10 cellular contexts compared by ENCODE assay signal in genomic region chr17:7263801-7264078, GRCh38. TPM values are rescaled to one million over a fixed set of nuclear protein-coding genes. Genes with fewer than 3 reads are reported as not detected.
DNase-seq lines count a peak whose midpoint lies in the region; ATAC-seq and TF ChIP-seq lines count a peak whose summit lies in the region.
"Had no signal": no experiment of that assay in that cellular context is flagged by ENCODE, and none has a peak within 500 bp of the region (broad histone marks: within the 10 kb centered on the region; RNA-seq: fewer than 3 reads in every experiment).

No MANE protein-coding gene starts in this region.

- POLR2A ChIA-PET in activated CD4-positive, alpha-beta memory T cell treated with anti-CD3 and anti-CD28 coated beads, Interleukin-2, amount 10 ng/mL, durations not matched to agents 7 days and 5 days (lab: Charles Lee): no interaction called here

- peak overlapping the region in 1 of 2 donors; percentile 96 for H3K9ac ChIP-seq in colonic mucosa (ENCODE audit: low read depth in 2 of 2, low read length in 2 of 2)

- H3K4me1 Mint-ChIP-seq in HFFc6 (ENCODE audit: low read depth): peaks cover 32% of the 10 kb centered on the region
- H3K4me1 Mint-ChIP-seq in naive B cell: peaks cover 15 to 31% (median 17%) of the 10 kb centered on the region in 3 donors
- H3K4me1 Mint-ChIP-seq in activated CD4-positive, alpha-beta memory T cell treated with anti-CD3 and anti-CD28 coated beads, Interleukin-2, amount 10 ng/mL, durations not matched to agents 7 days and 5 days: peaks cover 28% of the 10 kb centered on the region

- H3K36me3 ChIP-seq in colonic mucosa: no peaks in the 10 kb centered on the region

- ATAC-seq in naive B cell (ENCODE audit: low read depth in 2 of 2) (no peak), HG02642 (IDR thresholded peaks at IDR 0.05; ENCODE audit: poor library complexity, unreplicated experiment) (no peak)

- H3K27me3 Mint-ChIP-seq in HFFc6 (ENCODE audit: insufficient read depth) (peaks cover 10% of the 10 kb centered on the region), naive B cell (peaks cover 4 to 28% (median 18%) of the 10 kb centered on the region in 3 donors)
- peaks cover 37% of the 10 kb centered on the region for H3K27me3 Mint-ChIP-seq in activated CD4-positive, alpha-beta memory T cell treated with anti-CD3 and anti-CD28 coated beads, Interleukin-2, amount 10 ng/mL, durations not matched to agents 7 days and 5 days

- no peaks in the 10 kb centered on the region for H3K9me3 ChIP-seq in colonic mucosa
- H3K9me3 ChIP-seq: esophagus muscularis mucosa, tibial artery had no signal

- DNase-seq in HFFc6 (no peak), colonic mucosa (peak; percentile 76), naive B cell (no peak), iPS-NIHi7 (ENCODE audit: extremely low spot score) (no peak)
- DNase-seq in stimulated activated CD4-positive, alpha-beta T cell treated with anti-CD3 and anti-CD28 coated beads, Interleukin-15, amount 100 ng/mL, for 24 hours: no peak
- DNase-seq in activated CD4-positive, alpha-beta memory T cell treated with anti-CD3 and anti-CD28 coated beads, Interleukin-2, amount 10 ng/mL, durations not matched to agents 7 days and 5 days: no peak
- DNase-seq: tibial artery had no signal

- no peak overlapping the region for H3K27ac Mint-ChIP-seq in HFFc6
- H3K27ac Mint-ChIP-seq in naive B cell: peak overlapping the region in 1 of 6 donors; percentile 75
- H3K27ac Mint-ChIP-seq in activated CD4-positive, alpha-beta memory T cell treated with anti-CD3 and anti-CD28 coated beads, Interleukin-2, amount 10 ng/mL, durations not matched to agents 7 days and 5 days: no peak overlapping the region

- intact Hi-C loops in colonic mucosa (cut with DNase I): loop anchor here (5.0 kb wide), 1 partner anchor 34 kb away; no protein-coding TSS in a partner anchor

- H3K9me3 Mint-ChIP-seq in HFFc6: peaks cover 4% of the 10 kb centered on the region
- H3K9me3 Mint-ChIP-seq in naive B cell: no peaks in the 10 kb centered on the region
- no peaks in the 10 kb centered on the region for H3K9me3 Mint-ChIP-seq in activated CD4-positive, alpha-beta memory T cell treated with anti-CD3 and anti-CD28 coated beads, Interleukin-2, amount 10 ng/mL, durations not matched to agents 7 days and 5 days

- H3K27me3 ChIP-seq in colonic mucosa: no peaks in the 10 kb centered on the region

- no peak for TF ChIP-seq CTCF in C4-2B (conservative IDR thresholded peaks at IDR 0.05)
- no peak for TF ChIP-seq CTCF in HFFc6 (IDR thresholded peaks at IDR 0.05)
- no peak for TF ChIP-seq CTCF in colonic mucosa (IDR thresholded peaks at IDR 0.05)

- H3K4me3 Mint-ChIP-seq in HFFc6 (peak overlapping the region; percentile 78; the same call in 1 of the 2 replicates), naive B cell (peak overlapping the region in 6 of 8 donors; percentile 76 to 88 (median 87))
- no peak overlapping the region for H3K4me3 Mint-ChIP-seq in activated CD4-positive, alpha-beta memory T cell treated with anti-CD3 and anti-CD28 coated beads, Interleukin-2, amount 10 ng/mL, durations not matched to agents 7 days and 5 days

- peak overlapping the region; percentile 77 for H3K4me3 ChIP-seq in colonic mucosa
- H3K4me3 ChIP-seq: tibial artery had no signal

- CTCF ChIA-PET in activated CD4-positive, alpha-beta memory T cell treated with anti-CD3 and anti-CD28 coated beads, Interleukin-2, amount 10 ng/mL, durations not matched to agents 7 days and 5 days (lab: Charles Lee): interaction anchor here (1.3 kb wide), 1 partner anchor 33 kb away, joined by 5 read pairs; no protein-coding TSS in a partner anchor

- peak overlapping the region; percentile 99 for H3K27ac ChIP-seq in C4-2B
- peak overlapping the region; percentile 93 for H3K27ac ChIP-seq in colonic mucosa
- H3K27ac ChIP-seq: esophagus muscularis mucosa, tibial artery had no signal

- H3K4me1 ChIP-seq in colonic mucosa: no peaks in the 10 kb centered on the region

- peaks cover 5% of the 10 kb centered on the region for H3K36me3 Mint-ChIP-seq in HFFc6 (ENCODE audit: low read depth)
- no peaks in the 10 kb centered on the region for H3K36me3 Mint-ChIP-seq in naive B cell
- peaks cover 7% of the 10 kb centered on the region for H3K36me3 Mint-ChIP-seq in activated CD4-positive, alpha-beta memory T cell treated with anti-CD3 and anti-CD28 coated beads, Interleukin-2, amount 10 ng/mL, durations not matched to agents 7 days and 5 days (ENCODE audit: low read depth)

RNA-seq across cellular contexts. Expression of gene CLDN7, which starts 1.5 kb away (rescaled TPM):
- total RNA-seq in HFFc6 (2021; fragmentation: NEBNext Ultra II Directional; extraction: Animal tissue kit (Norgen Biotek cat#: 25700)): 1 to 10 TPM in 4 of 6 experiments, under 1 TPM in 2; 0.43 to 3.0 (median 1.7) TPM
- 100 to 1,000 TPM; 798 to 919 TPM for total RNA-seq in colonic mucosa
- polyA plus RNA-seq in naive B cell (ENCODE audit: low read depth in 6 of 6): 1 to 10 TPM in 5 of 6 donors, not detected in 1; 2.9 to 6.9 (median 4.8) TPM
- total RNA-seq in activated CD4-positive, alpha-beta memory T cell treated with anti-CD3 and anti-CD28 coated beads, Interleukin-2, amount 10 ng/mL, durations not matched to agents 7 days and 5 days: under 1 TPM; 0.15 to 0.80 TPM

RNA-seq across cellular contexts. Expression of gene ELP5, which starts 11.7 kb away (rescaled TPM):
- 10 to 100 TPM; 28.7 to 36.1 (median 34.0) TPM for total RNA-seq in HFFc6 (2021; fragmentation: NEBNext Ultra II Directional; extraction: Animal tissue kit (Norgen Biotek cat#: 25700))
- total RNA-seq in colonic mucosa: 10 to 100 TPM; 34.4 to 77.9 TPM
- 10 to 100 TPM; 54.2 to 94.8 (median 80.6) TPM for polyA plus RNA-seq in naive B cell (ENCODE audit: low read depth in 6 of 6)
- 10 to 100 TPM; 40.4 to 42.1 TPM for total RNA-seq in activated CD4-positive, alpha-beta memory T cell treated with anti-CD3 and anti-CD28 coated beads, Interleukin-2, amount 10 ng/mL, durations not matched to agents 7 days and 5 days

RNA-seq across cellular contexts. Expression of gene CTDNEP1, which starts 12.2 kb away (rescaled TPM):
- total RNA-seq in HFFc6 (2021; fragmentation: NEBNext Ultra II Directional; extraction: Animal tissue kit (Norgen Biotek cat#: 25700)): 100 to 1,000 TPM; 127 to 168 (median 146) TPM
- 100 to 1,000 TPM; 124 to 145 TPM for total RNA-seq in colonic mucosa
- 10 to 100 TPM; 44.6 to 90.2 (median 53.0) TPM for polyA plus RNA-seq in naive B cell (ENCODE audit: low read depth in 6 of 6)
- total RNA-seq in activated CD4-positive, alpha-beta memory T cell treated with anti-CD3 and anti-CD28 coated beads, Interleukin-2, amount 10 ng/mL, durations not matched to agents 7 days and 5 days: 100 to 1,000 TPM; 170 to 175 TPM

RNA-seq across cellular contexts. Expression of gene SLC2A4, which starts 17.8 kb away (rescaled TPM):
- total RNA-seq in HFFc6 (2021; fragmentation: NEBNext Ultra II Directional; extraction: Animal tissue kit (Norgen Biotek cat#: 25700)): under 1 TPM in 5 of 6 experiments, not detected in 1; 0.07 to 0.09 (median 0.09) TPM
- total RNA-seq in colonic mucosa: 1 to 10 TPM; 1.9 to 5.7 TPM
- polyA plus RNA-seq in naive B cell (ENCODE audit: low read depth in 6 of 6): not detected
- total RNA-seq in activated CD4-positive, alpha-beta memory T cell treated with anti-CD3 and anti-CD28 coated beads, Interleukin-2, amount 10 ng/mL, durations not matched to agents 7 days and 5 days: not detected

RNA-seq across cellular contexts. Expression of gene GABARAP, which starts 21.5 kb away (rescaled TPM):
- total RNA-seq in HFFc6 (2021; fragmentation: NEBNext Ultra II Directional; extraction: Animal tissue kit (Norgen Biotek cat#: 25700)): 100 to 1,000 TPM; 399 to 470 (median 426) TPM
- 100 to 1,000 TPM; 378 to 513 TPM for total RNA-seq in colonic mucosa
- 1,000 to 10,000 TPM in 4 of 6 donors, 100 to 1,000 TPM in 2; 833 to 1,381 (median 1,181) TPM for polyA plus RNA-seq in naive B cell (ENCODE audit: low read depth in 6 of 6)
- total RNA-seq in activated CD4-positive, alpha-beta memory T cell treated with anti-CD3 and anti-CD28 coated beads, Interleukin-2, amount 10 ng/mL, durations not matched to agents 7 days and 5 days: 100 to 1,000 TPM; 303 to 313 TPM

Comparison
In these comparisons a context has a peak if more than half of its experiments do, and no peak if none do; other contexts are left out.
1. RNA of gene CLDN7, which starts 1.5 kb away (total RNA-seq): 798 to 919 TPM in colonic mucosa; 0.43 to 3.0 TPM in HFFc6 and 0.15 to 0.80 TPM in activated CD4-positive, alpha-beta memory T cell treated with anti-CD3 and anti-CD28 coated beads, Interleukin-2, amount 10 ng/mL, durations not matched to agents 7 days and 5 days; every median in the first group is over 100 times any median in the second.